In the genomic region with DNA sequence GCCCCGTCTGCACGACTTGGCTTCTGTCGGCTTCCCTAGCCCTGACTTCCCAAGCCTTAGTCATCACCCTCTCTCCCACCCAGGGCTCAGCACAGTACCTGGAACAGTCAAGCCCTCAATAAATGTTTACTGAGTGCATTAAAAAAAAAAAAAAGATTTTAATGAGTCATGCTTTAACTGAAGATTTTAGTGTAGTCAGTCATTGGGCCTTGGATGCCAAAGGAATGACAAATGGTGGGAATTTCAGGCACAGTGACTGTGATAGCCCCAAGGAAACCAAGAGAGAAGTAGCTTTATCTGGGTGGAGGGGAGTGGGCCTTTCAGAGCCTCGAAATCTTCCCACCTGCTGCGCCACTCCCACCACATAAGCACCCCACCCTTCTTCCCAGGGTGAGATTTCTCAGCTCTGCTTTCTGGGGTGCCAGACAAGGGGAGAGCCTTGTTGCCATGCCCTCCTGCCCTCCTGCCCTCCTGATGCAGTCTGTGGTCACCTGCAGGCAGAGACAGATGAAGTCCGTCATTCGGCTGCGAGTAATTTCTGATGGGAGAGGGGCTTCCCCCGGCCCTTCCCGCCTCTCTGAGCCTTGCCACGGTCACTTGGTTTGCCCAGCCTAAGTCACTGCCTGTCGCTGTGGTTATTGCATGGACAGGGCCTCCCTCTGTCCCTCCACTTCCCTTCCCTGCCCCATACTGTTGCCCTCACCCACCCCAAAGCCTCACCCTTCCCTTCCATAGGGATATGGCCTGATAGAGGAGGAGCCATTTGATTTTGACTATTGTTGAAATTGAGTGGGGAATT, we compare ENCODE assay signal across 1 cellular context.
TF ChIP-seq lines count a peak whose summit lies in the region.

No MANE protein-coding gene starts in this region.

TF ChIP-seq in K562, 482 proteins besides CTCF, POLR2A, EP300 and RAD21 (continued from another document and continues in another):
- TF ChIP-seq, protein P1, sequence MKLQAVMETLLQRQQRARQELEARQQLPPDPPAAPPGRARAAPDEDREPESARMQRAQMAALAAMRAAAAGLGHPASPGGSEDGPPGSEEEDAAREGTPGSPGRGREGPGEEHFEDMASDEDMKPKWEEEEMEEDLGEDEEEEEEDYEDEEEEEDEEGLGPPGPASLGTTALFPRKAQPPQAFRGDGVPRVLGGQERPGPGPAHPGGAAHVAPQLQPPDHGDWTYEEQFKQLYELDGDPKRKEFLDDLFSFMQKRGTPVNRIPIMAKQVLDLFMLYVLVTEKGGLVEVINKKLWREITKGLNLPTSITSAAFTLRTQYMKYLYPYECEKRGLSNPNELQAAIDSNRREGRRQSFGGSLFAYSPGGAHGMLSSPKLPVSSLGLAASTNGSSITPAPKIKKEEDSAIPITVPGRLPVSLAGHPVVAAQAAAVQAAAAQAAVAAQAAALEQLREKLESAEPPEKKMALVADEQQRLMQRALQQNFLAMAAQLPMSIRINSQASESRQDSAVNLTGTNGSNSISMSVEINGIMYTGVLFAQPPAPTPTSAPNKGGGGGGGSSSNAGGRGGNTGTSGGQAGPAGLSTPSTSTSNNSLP (IDR thresholded peaks at IDR 0.05; ENCODE audit: borderline replicate concordance, low read depth, low read length): peak; percentile 71
- TF ChIP-seq PCBP2 (IDR thresholded peaks at IDR 0.05; ENCODE audit: low read depth, low read length, poor library complexity, severe bottlenecking) (no peak), IRF9 (tag; IDR thresholded peaks at IDR 0.05) (no peak), NR3C1 (CRISPR knock-in tag; IDR thresholded peaks at IDR 0.05) (no peak), SMARCA5 (IDR thresholded peaks at IDR 0.05) (0 out of 2 replicates have a peak, but pooled peaks have one; percentile 16), KHSRP (IDR thresholded peaks at IDR 0.05) (no peak), SMARCA4 (IDR thresholded peaks at IDR 0.05) (peak; percentile 56; the same call in 1 of the 2 replicates), FOXA3 (CRISPR knock-in tag; conservative IDR thresholded peaks at IDR 0.05 in 1 of 2, IDR thresholded peaks at IDR 0.05 in 1 of 2) (no peak), DACH1 (IDR thresholded peaks at IDR 0.05; ENCODE audit: partially characterized antibody) (no peak), ZNF639 (CRISPR knock-in tag; conservative IDR thresholded peaks at IDR 0.05 in 1 of 2, IDR thresholded peaks at IDR 0.05 in 1 of 2) (peak in 1 of 2 experiments; percentile 16; a peak in 1 of 4 replicates), ZNF511 (CRISPR knock-in tag; IDR thresholded peaks at IDR 0.05) (no peak), NCOA6 (IDR thresholded peaks at IDR 0.05) (no peak), TEAD2 (tag; IDR thresholded peaks at IDR 0.05) (no peak), YY1 (IDR thresholded peaks at IDR 0.05; ENCODE audit: borderline replicate concordance in 1 of 3, control insufficient read depth in 1 of 3, extremely low read depth in 1 of 3, insufficient read depth in 3 of 3, insufficient read length in 1 of 3, insufficient replicate concordance in 2 of 3, low read depth in 1 of 3, low read length in 2 of 3) (no peak), CBFA2T3 (IDR thresholded peaks at IDR 0.05) (0 out of 2 replicates have a peak, but pooled peaks have one; percentile 5), GTF2F1 (IDR thresholded peaks at IDR 0.05; ENCODE audit: low read depth, low read length) (no peak), HEY1 (CRISPR knock-in tag; IDR thresholded peaks at IDR 0.05; ENCODE audit: borderline replicate concordance) (no peak), PML (IDR thresholded peaks at IDR 0.05; ENCODE audit: low read length) (no peak), MAFG (tag; conservative IDR thresholded peaks at IDR 0.05) (peak; percentile 58), ZNF175 (CRISPR knock-in tag; IDR thresholded peaks at IDR 0.05; ENCODE audit: low read depth) (no peak), KAT8 (IDR thresholded peaks at IDR 0.05; ENCODE audit: low read depth) (no peak), ATF3 (IDR thresholded peaks at IDR 0.05) (peak; percentile 85), ATF3 (CRISPR knock-in tag; conservative IDR thresholded peaks at IDR 0.05) (no peak), ELF1 (tag; IDR thresholded peaks at IDR 0.05) (no peak), UBTF (IDR thresholded peaks at IDR 0.05; ENCODE audit: borderline replicate concordance in 1 of 2, low read depth in 2 of 2, low read length in 2 of 2) (0 out of 4 replicates have a peak, but pooled peaks of 1 of the 2 experiments have one; percentile 35), RB1 (IDR thresholded peaks at IDR 0.05; ENCODE audit: low read depth) (no peak)
- TF ChIP-seq, protein P2, sequence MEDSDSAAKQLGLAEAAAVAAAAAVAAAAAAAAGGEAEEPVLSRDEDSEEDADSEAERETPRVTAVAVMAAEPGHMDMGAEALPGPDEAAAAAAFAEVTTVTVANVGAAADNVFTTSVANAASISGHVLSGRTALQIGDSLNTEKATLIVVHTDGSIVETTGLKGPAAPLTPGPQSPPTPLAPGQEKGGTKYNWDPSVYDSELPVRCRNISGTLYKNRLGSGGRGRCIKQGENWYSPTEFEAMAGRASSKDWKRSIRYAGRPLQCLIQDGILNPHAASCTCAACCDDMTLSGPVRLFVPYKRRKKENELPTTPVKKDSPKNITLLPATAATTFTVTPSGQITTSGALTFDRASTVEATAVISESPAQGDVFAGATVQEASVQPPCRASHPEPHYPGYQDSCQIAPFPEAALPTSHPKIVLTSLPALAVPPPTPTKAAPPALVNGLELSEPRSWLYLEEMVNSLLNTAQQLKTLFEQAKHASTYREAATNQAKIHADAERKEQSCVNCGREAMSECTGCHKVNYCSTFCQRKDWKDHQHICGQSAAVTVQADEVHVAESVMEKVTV (CRISPR knock-in tag; IDR thresholded peaks at IDR 0.05): no peak
- TF ChIP-seq, protein P3, sequence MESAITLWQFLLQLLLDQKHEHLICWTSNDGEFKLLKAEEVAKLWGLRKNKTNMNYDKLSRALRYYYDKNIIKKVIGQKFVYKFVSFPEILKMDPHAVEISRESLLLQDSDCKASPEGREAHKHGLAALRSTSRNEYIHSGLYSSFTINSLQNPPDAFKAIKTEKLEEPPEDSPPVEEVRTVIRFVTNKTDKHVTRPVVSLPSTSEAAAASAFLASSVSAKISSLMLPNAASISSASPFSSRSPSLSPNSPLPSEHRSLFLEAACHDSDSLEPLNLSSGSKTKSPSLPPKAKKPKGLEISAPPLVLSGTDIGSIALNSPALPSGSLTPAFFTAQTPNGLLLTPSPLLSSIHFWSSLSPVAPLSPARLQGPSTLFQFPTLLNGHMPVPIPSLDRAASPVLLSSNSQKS (CRISPR knock-in tag; IDR thresholded peaks at IDR 0.05): no peak
- TF ChIP-seq, protein P4, sequence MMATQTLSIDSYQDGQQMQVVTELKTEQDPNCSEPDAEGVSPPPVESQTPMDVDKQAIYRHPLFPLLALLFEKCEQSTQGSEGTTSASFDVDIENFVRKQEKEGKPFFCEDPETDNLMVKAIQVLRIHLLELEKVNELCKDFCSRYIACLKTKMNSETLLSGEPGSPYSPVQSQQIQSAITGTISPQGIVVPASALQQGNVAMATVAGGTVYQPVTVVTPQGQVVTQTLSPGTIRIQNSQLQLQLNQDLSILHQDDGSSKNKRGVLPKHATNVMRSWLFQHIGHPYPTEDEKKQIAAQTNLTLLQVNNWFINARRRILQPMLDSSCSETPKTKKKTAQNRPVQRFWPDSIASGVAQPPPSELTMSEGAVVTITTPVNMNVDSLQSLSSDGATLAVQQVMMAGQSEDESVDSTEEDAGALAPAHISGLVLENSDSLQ (IDR thresholded peaks at IDR 0.05): peak; percentile 47; the same call in 1 of the 2 replicates
- TF ChIP-seq, protein P5, sequence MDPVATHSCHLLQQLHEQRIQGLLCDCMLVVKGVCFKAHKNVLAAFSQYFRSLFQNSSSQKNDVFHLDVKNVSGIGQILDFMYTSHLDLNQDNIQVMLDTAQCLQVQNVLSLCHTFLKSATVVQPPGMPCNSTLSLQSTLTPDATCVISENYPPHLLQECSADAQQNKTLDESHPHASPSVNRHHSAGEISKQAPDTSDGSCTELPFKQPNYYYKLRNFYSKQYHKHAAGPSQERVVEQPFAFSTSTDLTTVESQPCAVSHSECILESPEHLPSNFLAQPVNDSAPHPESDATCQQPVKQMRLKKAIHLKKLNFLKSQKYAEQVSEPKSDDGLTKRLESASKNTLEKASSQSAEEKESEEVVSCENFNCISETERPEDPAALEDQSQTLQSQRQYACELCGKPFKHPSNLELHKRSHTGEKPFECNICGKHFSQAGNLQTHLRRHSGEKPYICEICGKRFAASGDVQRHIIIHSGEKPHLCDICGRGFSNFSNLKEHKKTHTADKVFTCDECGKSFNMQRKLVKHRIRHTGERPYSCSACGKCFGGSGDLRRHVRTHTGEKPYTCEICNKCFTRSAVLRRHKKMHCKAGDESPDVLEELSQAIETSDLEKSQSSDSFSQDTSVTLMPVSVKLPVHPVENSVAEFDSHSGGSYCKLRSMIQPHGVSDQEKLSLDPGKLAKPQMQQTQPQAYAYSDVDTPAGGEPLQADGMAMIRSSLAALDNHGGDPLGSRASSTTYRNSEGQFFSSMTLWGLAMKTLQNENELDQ (CRISPR knock-in tag; IDR thresholded peaks at IDR 0.05; ENCODE audit: borderline replicate concordance): no peak
- TF ChIP-seq, protein P6, sequence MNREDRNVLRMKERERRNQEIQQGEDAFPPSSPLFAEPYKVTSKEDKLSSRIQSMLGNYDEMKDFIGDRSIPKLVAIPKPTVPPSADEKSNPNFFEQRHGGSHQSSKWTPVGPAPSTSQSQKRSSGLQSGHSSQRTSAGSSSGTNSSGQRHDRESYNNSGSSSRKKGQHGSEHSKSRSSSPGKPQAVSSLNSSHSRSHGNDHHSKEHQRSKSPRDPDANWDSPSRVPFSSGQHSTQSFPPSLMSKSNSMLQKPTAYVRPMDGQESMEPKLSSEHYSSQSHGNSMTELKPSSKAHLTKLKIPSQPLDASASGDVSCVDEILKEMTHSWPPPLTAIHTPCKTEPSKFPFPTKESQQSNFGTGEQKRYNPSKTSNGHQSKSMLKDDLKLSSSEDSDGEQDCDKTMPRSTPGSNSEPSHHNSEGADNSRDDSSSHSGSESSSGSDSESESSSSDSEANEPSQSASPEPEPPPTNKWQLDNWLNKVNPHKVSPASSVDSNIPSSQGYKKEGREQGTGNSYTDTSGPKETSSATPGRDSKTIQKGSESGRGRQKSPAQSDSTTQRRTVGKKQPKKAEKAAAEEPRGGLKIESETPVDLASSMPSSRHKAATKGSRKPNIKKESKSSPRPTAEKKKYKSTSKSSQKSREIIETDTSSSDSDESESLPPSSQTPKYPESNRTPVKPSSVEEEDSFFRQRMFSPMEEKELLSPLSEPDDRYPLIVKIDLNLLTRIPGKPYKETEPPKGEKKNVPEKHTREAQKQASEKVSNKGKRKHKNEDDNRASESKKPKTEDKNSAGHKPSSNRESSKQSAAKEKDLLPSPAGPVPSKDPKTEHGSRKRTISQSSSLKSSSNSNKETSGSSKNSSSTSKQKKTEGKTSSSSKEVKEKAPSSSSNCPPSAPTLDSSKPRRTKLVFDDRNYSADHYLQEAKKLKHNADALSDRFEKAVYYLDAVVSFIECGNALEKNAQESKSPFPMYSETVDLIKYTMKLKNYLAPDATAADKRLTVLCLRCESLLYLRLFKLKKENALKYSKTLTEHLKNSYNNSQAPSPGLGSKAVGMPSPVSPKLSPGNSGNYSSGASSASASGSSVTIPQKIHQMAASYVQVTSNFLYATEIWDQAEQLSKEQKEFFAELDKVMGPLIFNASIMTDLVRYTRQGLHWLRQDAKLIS (CRISPR knock-in tag; IDR thresholded peaks at IDR 0.05): no peak
- TF ChIP-seq, protein P7, sequence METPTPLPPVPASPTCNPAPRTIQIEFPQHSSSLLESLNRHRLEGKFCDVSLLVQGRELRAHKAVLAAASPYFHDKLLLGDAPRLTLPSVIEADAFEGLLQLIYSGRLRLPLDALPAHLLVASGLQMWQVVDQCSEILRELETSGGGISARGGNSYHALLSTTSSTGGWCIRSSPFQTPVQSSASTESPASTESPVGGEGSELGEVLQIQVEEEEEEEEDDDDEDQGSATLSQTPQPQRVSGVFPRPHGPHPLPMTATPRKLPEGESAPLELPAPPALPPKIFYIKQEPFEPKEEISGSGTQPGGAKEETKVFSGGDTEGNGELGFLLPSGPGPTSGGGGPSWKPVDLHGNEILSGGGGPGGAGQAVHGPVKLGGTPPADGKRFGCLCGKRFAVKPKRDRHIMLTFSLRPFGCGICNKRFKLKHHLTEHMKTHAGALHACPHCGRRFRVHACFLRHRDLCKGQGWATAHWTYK (CRISPR knock-in tag; IDR thresholded peaks at IDR 0.05): no peak
